1 cellular context compared by ENCODE assay signal in genomic region chr3:121529308-121529707, GRCh38.
TF ChIP-seq lines count a peak whose summit lies in the region.

No MANE protein-coding gene starts in this region.

TF ChIP-seq in HepG2, 621 proteins besides CTCF, POLR2A, EP300 and RAD21:
- TF ChIP-seq STAG1 (CRISPR knock-in tag; IDR thresholded peaks at IDR 0.05) (peak; percentile 20; the same call in 1 of the 2 replicates), ZNF343 (CRISPR knock-in tag; IDR thresholded peaks at IDR 0.05) (no peak)
